ENCODE assay signal across 8 cellular contexts in the genomic region with DNA sequence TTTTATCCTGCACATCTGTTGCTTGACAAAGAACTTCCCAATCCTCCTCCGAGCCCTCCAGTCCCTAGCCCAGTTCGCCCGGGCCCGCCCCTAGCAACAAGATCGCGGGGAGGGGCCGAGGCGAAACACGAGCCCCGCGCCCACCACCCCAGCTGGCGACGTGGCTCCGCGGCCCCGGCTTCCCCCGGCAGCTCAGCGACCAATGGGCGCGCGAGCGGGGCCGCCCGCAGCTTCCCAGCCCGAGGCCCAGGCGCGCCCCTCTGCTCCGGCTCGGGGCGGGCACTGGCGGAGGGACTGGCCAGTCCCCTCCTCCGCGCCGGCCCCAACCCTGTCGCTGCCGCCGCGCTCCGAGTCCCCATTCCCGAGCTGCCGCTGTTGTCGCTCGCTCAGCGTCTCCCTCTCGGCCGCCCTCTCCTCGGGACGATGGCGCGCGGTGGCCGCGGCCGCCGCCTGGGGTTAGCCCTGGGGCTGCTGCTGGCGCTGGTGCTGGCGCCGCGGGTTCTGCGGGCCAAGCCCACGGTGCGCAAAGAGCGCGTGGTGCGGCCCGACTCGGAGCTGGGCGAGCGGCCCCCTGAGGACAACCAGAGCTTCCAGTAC. TPM values are rescaled to one million over a fixed set of nuclear protein-coding genes. Genes with fewer than 3 reads are reported as not detected.
DNase-seq lines count a peak whose midpoint lies in the region; ATAC-seq and TF ChIP-seq lines count a peak whose summit lies in the region.

A gene (plus strand): TSS at position 301 of the 597 bp plus-strand sequence. CDS start 123 bp downstream, at position 424.

- H3K27me3 Mint-ChIP-seq in activated naive CD4-positive, alpha-beta T cell treated with anti-CD3 and anti-CD28 coated beads, Interleukin-2, amount 50 U/mL, for 24 hours = peaks cover 10% of the 10 kb centered on the region

- H3K4me3 ChIP-seq in neutrophil (ENCODE audit: low read depth in 1 of 2, low read length in 1 of 2) = peak within 1 kb of the TSS; percentile 64 to 68
- H3K4me3 ChIP-seq in transverse colon = peak within 1 kb of the TSS; percentile 59 to 90 (median 68)

- 1% methylated on average over 21 of the region's 69 CpGs; no CpG with 5 or more reads in 1 of the 2 donors for WGBS in transverse colon (ENCODE audit: low coverage in 1 of 2), 2 donors

- H3K36me3 ChIP-seq in neutrophil (no peaks in the 10 kb centered on the region), transverse colon (no peaks in the 10 kb centered on the region)

- H3K27me3 ChIP-seq in neutrophil = peaks cover 57% of the 10 kb centered on the region
- no peaks in the 10 kb centered on the region for H3K27me3 ChIP-seq in transverse colon

- peak within 1 kb of the TSS; percentile 94 for H3K27ac Mint-ChIP-seq in activated naive CD4-positive, alpha-beta T cell treated with anti-CD3 and anti-CD28 coated beads, Interleukin-2, amount 50 U/mL, for 24 hours

- TF ChIP-seq CTCF in neutrophil (IDR thresholded peaks at IDR 0.05) (no peak), transverse colon (IDR thresholded peaks at IDR 0.05) (no peak)

- no peaks in the 10 kb centered on the region for H3K9me3 ChIP-seq in neutrophil
- H3K9me3 ChIP-seq in transverse colon = no peaks in the 10 kb centered on the region

- peaks cover 8% of the 10 kb centered on the region for H3K36me3 Mint-ChIP-seq in activated naive CD4-positive, alpha-beta T cell treated with anti-CD3 and anti-CD28 coated beads, Interleukin-2, amount 50 U/mL, for 24 hours

- no peaks in the 10 kb centered on the region for H3K9me3 Mint-ChIP-seq in activated naive CD4-positive, alpha-beta T cell treated with anti-CD3 and anti-CD28 coated beads, Interleukin-2, amount 50 U/mL, for 24 hours

- in situ Hi-C loops in transverse colon (cut with MboI; ENCODE audit: low pct_ligation_motif_present in 1 of 4, low pct_unique_long_range_greater_than_20kb in 1 of 4, low sequenced_read_pairs in 3 of 4) = no loop called here

- intact Hi-C loops in transverse colon (cut with DNase I; ENCODE audit: low total_unique reads) = no loop called here

- H3K27ac ChIP-seq in neutrophil = no peak within 1 kb of the TSS
- peak within 1 kb of the TSS; percentile 85 to 91 (median 90) for H3K27ac ChIP-seq in transverse colon

- peak; percentile 79 for DNase-seq in COR-L47 (lab: John Stamatoyannopoulos, UW)
- peak; percentile 56 for DNase-seq in RKO (ENCODE audit: low spot score)
- DNase-seq in globus pallidus (ENCODE audit: low spot score) = peak; percentile 37
- peak; percentile 57 for DNase-seq in transverse colon

- H3K4me1 ChIP-seq in neutrophil (ENCODE audit: control insufficient read depth in 1 of 2, insufficient read depth in 1 of 2, low read depth in 1 of 2, low read length in 1 of 2) (peaks cover 5 to 16% of the 10 kb centered on the region in 2 experiments), transverse colon (peaks cover 3 to 24% (median 15%) of the 10 kb centered on the region in 4 donors)

- peak; percentile 47 for TF ChIP-seq POLR2A in transverse colon (IDR thresholded peaks at IDR 0.05)

- ATAC-seq in GM19438 (IDR thresholded peaks at IDR 0.05; ENCODE audit: low read depth, unreplicated experiment) = peak; percentile 50
- ATAC-seq in HG03521 (IDR thresholded peaks at IDR 0.05; ENCODE audit: unreplicated experiment) = peak; percentile 46

- H3K4me3 Mint-ChIP-seq in activated naive CD4-positive, alpha-beta T cell treated with anti-CD3 and anti-CD28 coated beads, Interleukin-2, amount 50 U/mL, for 24 hours = peak within 1 kb of the TSS; percentile 89

- TF ChIP-seq EP300 in transverse colon (IDR thresholded peaks at IDR 0.05; ENCODE audit: low read depth) = no peak

- H3K4me1 Mint-ChIP-seq in activated naive CD4-positive, alpha-beta T cell treated with anti-CD3 and anti-CD28 coated beads, Interleukin-2, amount 50 U/mL, for 24 hours = peaks cover 51% of the 10 kb centered on the region

RNA-seq across cellular contexts. Expression of the gene that starts here (rescaled TPM):
- 10 to 100 TPM in 3 of 4 donors, 1 to 10 TPM in 1; 3.4 to 32.4 (median 28.8) TPM for total RNA-seq in transverse colon
